Comparison of ENCODE assay signal across 2 cellular contexts in the genomic region with DNA sequence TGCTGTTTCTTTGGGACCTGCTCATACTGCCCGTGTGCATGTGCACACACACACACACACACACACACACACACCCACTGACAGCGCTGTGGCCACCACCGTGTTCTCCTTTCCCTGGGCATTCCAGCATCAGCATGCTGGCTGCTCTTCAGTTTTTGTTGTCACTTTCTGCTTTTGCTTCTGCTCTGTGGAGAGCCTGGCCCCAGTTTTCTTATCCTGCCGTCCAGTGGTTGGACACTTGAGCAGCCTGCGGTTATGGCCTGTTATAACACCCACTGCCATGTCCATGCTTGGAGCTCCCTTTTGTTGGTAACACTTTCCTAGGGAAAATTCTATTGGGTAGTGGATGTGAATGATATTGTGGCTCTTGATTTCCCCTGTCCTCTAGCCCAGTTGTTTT.
TF ChIP-seq lines count a peak whose summit lies in the region.

No MANE protein-coding gene starts in this region.

TF ChIP-seq in HEK293, 187 proteins besides CTCF, POLR2A, EP300 and RAD21:
- TF ChIP-seq, protein P1, sequence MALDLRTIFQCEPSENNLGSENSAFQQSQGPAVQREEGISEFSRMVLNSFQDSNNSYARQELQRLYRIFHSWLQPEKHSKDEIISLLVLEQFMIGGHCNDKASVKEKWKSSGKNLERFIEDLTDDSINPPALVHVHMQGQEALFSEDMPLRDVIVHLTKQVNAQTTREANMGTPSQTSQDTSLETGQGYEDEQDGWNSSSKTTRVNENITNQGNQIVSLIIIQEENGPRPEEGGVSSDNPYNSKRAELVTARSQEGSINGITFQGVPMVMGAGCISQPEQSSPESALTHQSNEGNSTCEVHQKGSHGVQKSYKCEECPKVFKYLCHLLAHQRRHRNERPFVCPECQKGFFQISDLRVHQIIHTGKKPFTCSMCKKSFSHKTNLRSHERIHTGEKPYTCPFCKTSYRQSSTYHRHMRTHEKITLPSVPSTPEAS (tag by site-specific recombination; IDR thresholded peaks at IDR 0.05), result peak; percentile 14; the same call in 1 of the 2 replicates
- TF ChIP-seq ZNF155 (tag by site-specific recombination; IDR thresholded peaks at IDR 0.05) (no peak), ZNF560 (tag by site-specific recombination; IDR thresholded peaks at IDR 0.05; ENCODE audit: borderline replicate concordance) (no peak)
TF ChIP-seq in HEK293: peak in this region for 1.

TF ChIP-seq in H1, 55 proteins besides CTCF, POLR2A, EP300 and RAD21:
- TF ChIP-seq SRF (IDR thresholded peaks at IDR 0.05; ENCODE audit: low read depth, low read length) (no peak), KDM5A (IDR thresholded peaks at IDR 0.05; ENCODE audit: low read length) (no peak), KDM1A (IDR thresholded peaks at IDR 0.05; ENCODE audit: borderline replicate concordance, low read length) (no peak), TAF1 (IDR thresholded peaks at IDR 0.05; ENCODE audit: low read depth, low read length) (no peak), CHD1 (IDR thresholded peaks at IDR 0.05; ENCODE audit: low read depth, low read length) (no peak)
